In genomic region chr7:77866370-77866769, GRCh38 we compare ENCODE assay signal across 20 cellular contexts.
DNase-seq lines count a peak whose midpoint lies in the region; ATAC-seq and TF ChIP-seq lines count a peak whose summit lies in the region.
"Had no signal": no experiment of that assay in that cellular context is flagged by ENCODE, and none has a peak within 500 bp of the region (broad histone marks: within the 10 kb centered on the region; RNA-seq: fewer than 3 reads in every experiment).

No MANE protein-coding gene starts in this region.

- CTCF ChIA-PET in PC-9 (lab: Charles Lee), result interaction anchor here (0.7 kb wide), 1 partner anchor 185 kb away, joined by 3 read pairs; no protein-coding TSS in a partner anchor

- H3K9me2 ChIP-seq in PC-9 (ENCODE audit: insufficient read depth), result no peaks in the 10 kb centered on the region

- H4K20me1 ChIP-seq in PC-9 (ENCODE audit: insufficient read depth), result no peaks in the 10 kb centered on the region
- H4K20me1 ChIP-seq in osteoblast (ENCODE audit: insufficient read depth, low read length), result no peaks in the 10 kb centered on the region
- H4K20me1 ChIP-seq: BLaER1 had no signal

- no peak overlapping the region for H2AFZ ChIP-seq in PC-9
- no peak overlapping the region for H2AFZ ChIP-seq in osteoblast (ENCODE audit: low read length)
- H2AFZ ChIP-seq: parathyroid adenoma had no signal

- 55 to 91% (median 78%) methylated on average over 3 of the region's 3 CpGs for WGBS in spleen, 5 donors

- TF ChIP-seq CTCF in PC-9 (conservative IDR thresholded peaks at IDR 0.05) (no peak), osteoblast (IDR thresholded peaks at IDR 0.05; ENCODE audit: extremely low read depth, low read depth, low read length) (no peak), spleen (IDR thresholded peaks at IDR 0.05 in 8 of 11, conservative IDR thresholded peaks at IDR 0.05 in 3 of 11) (no peak)

- H3F3A ChIP-seq in PC-9 (ENCODE audit: insufficient read depth, low read depth), result no peaks in the 10 kb centered on the region; the same call in 1 of the 2 replicates

- H3K4me3 ChIP-seq in PC-9 (no peak overlapping the region), osteoblast (ENCODE audit: insufficient read depth, low read length) (no peak overlapping the region), spleen (no peak overlapping the region)
- H3K4me3 ChIP-seq: BLaER1, heart left ventricle, MG63, upper lobe of right lung had no signal

- 0 out of 2 replicates have a peak, but pooled peaks cover 3% of the 10 kb centered on the region for H3K4me1 ChIP-seq in PC-9 (replicated peaks; ENCODE audit: insufficient read depth)
- H3K4me1 ChIP-seq in osteoblast (ENCODE audit: insufficient read depth, low read length), result peaks cover 15% of the 10 kb centered on the region
- peaks cover 0 to 19% (median 10%) of the 10 kb centered on the region in 6 donors for H3K4me1 ChIP-seq in spleen
- H3K4me1 ChIP-seq: BLaER1, parathyroid adenoma had no signal

- intact Hi-C loops in PC-9 (cut with micrococcal nuclease; ENCODE audit: unreplicated experiment) (no loop called here), spleen (cut with DNase I; ENCODE audit: low total_unique reads) (no loop called here)

- H3K36me3 ChIP-seq in PC-9 (ENCODE audit: low read depth), result no peaks in the 10 kb centered on the region
- no peaks in the 10 kb centered on the region for H3K36me3 ChIP-seq in osteoblast (ENCODE audit: insufficient read depth, low read length)
- H3K36me3 ChIP-seq in spleen, result peaks cover 0 to 14% (median 0%) of the 10 kb centered on the region in 6 donors
- H3K36me3 ChIP-seq: heart left ventricle, MG63, upper lobe of right lung had no signal

- POLR2A ChIA-PET in PC-9 (lab: Charles Lee; ENCODE audit: unreplicated experiment), result no interaction called here

- H3K79me2 ChIP-seq in PC-9 (ENCODE audit: low read depth) (no peaks in the 10 kb centered on the region), osteoblast (ENCODE audit: insufficient read depth, low read length) (peaks cover 6% of the 10 kb centered on the region)

- H3K9me3 ChIP-seq in PC-9 (ENCODE audit: insufficient read depth, low read depth) (no peaks in the 10 kb centered on the region), osteoblast (ENCODE audit: low read depth, low read length) (no peaks in the 10 kb centered on the region), spleen (peaks cover 0 to 7% (median 0%) of the 10 kb centered on the region in 8 donors)
- H3K9me3 ChIP-seq: MG63 had no signal

- no peak for TF ChIP-seq POLR2A in spleen (IDR thresholded peaks at IDR 0.05)

- H3K27me3 ChIP-seq in PC-9 (ENCODE audit: insufficient read depth, low read depth), result no peaks in the 10 kb centered on the region
- no peaks in the 10 kb centered on the region for H3K27me3 ChIP-seq in osteoblast (ENCODE audit: insufficient read depth, low read length)
- no peaks in the 10 kb centered on the region for H3K27me3 ChIP-seq in spleen (replicated peaks in 1 of 7)
- H3K27me3 ChIP-seq: BLaER1, heart left ventricle, MG63, upper lobe of right lung had no signal

- 0 out of 2 replicates have a peak overlapping the region, but pooled peaks have one; percentile 1 for H3K27ac ChIP-seq in PC-9
- H3K27ac ChIP-seq in epithelial cell of prostate, result peak overlapping the region; percentile 77
- peak overlapping the region; percentile 21 for H3K27ac ChIP-seq in osteoblast (ENCODE audit: low read depth, low read length)
- no peak overlapping the region for H3K27ac ChIP-seq in spleen
- H3K27ac ChIP-seq: BLaER1, heart left ventricle, parathyroid adenoma, upper lobe of right lung had no signal

- ATAC-seq in GM18873 (IDR thresholded peaks at IDR 0.05; ENCODE audit: low FRiP score, unreplicated experiment), result no peak
- ATAC-seq: activated T-cell treated with anti-CD3 and anti-CD28 coated beads, Interleukin-2, amount 50 U/mL, for 72 hours; heart left ventricle had no signal

- no peak overlapping the region for H3K4me2 ChIP-seq in PC-9
- peak overlapping the region; percentile 14 for H3K4me2 ChIP-seq in osteoblast (ENCODE audit: insufficient read depth, low read length)
- H3K4me2 ChIP-seq: BLaER1 had no signal

- DNase-seq in EH (ENCODE audit: low read depth) (peak; percentile 57), PC-9 (no peak), epithelial cell of prostate (ENCODE audit: low read depth, low spot score) (no peak), osteoblast (ENCODE audit: insufficient read length, low spot score, missing footprints) (no peak), spleen (no peak), NCI-H1417 treated with DMSO at 0.1 percent for 48 hours (lab: John Stamatoyannopoulos, UW) (no peak)
- DNase-seq: activated B cell treated with CpG ODN at 0.5 μM for 24 hours; activated T-cell treated with anti-CD3 and anti-CD28 coated beads, Interleukin-2, amount 50 U/mL, for 72 hours; erythroblast; GOT3; heart left ventricle; MG63; naive B cell; NCI-H2029 treated with DMSO at 0.1 percent for 48 hours; NCI-H524; stimulated activated CD4-positive, alpha-beta T cell treated with anti-CD3 and anti-CD28 coated beads, Interleukin-4, amount 100 ng/mL, for 1 hour; upper lobe of right lung had no signal

- no TSS peak for BruUV-seq in PC-9 (replicated peaks; lab: Mats Ljungman, UMichigan)

Comparison
In these comparisons a context has a peak if more than half of its experiments do, and no peak if none do; other contexts are left out.
1. H3K27ac ChIP-seq: peak in PC-9 (single experiment), epithelial cell of prostate (single experiment) and osteoblast (single experiment); none in spleen (0 of 8).